In genomic region chr5:573206-573605, GRCh38 we compare ENCODE assay signal across 25 cellular contexts.
"Had no signal": no experiment of that assay in that cellular context is flagged by ENCODE, and none has a peak within 500 bp of the region (broad histone marks: within the 10 kb centered on the region; RNA-seq: fewer than 3 reads in every experiment).

No MANE protein-coding gene starts in this region.

- H3K9me3 ChIP-seq: colonic mucosa, prostate gland had no signal

- DNase-seq: colonic mucosa; effector CD8-positive, alpha-beta T cell; foreskin keratinocyte; heart left ventricle; hippocampal formation; kidney glomerular epithelial cell; left colon; left ventricle myocardium superior; lower lobe of right lung; natural killer cell; right cardiac atrium; spleen; stimulated activated CD4-positive, alpha-beta T cell treated with anti-CD3 and anti-CD28 coated beads, Interleukin-15, amount 100 ng/mL, for 24 hours; stimulated activated CD4-positive, alpha-beta T cell treated with anti-CD3 and anti-CD28 coated beads, Interleukin-2, amount 100 ng/mL, for 48 hours; stimulated activated naive B cell treated with anti-CD40 and anti-IgM and Interleukin-4, amounts not matched to agents 10 μg/mL and 1 μg/mL and 100 μg/mL, for 72 hours had no signal

- H3K4me1 Mint-ChIP-seq: natural killer cell, neural crest cell had no signal

- H3K4me3 Mint-ChIP-seq: dendritic cell treated with granulocyte-macrophage colony-stimulating factor and Interleukin-4, amounts not matched to agents 40 ng/mL and 50 ng/mL, for 4 days; natural killer cell; neural crest cell; stimulated activated naive B cell treated with anti-CD40 and anti-IgM and Interleukin-4, amounts not matched to agents 10 μg/mL and 1 μg/mL and 100 μg/mL, for 72 hours; stimulated activated naive CD8-positive, alpha-beta T cell treated with anti-CD3 and anti-CD28 coated beads, Interleukin-15, Interleukin-2, amounts not matched to agents 100 ng/mL and 50 ng/mL, for 24 hours had no signal

- H3K4me1 ChIP-seq: colonic mucosa, esophagus muscularis mucosa, foreskin keratinocyte, gastroesophageal sphincter, heart left ventricle, lower lobe of right lung, prostate gland, spleen, tibial nerve, upper lobe of left lung had no signal

- H3K4me3 ChIP-seq: colonic mucosa, esophagus muscularis mucosa, gastroesophageal sphincter, heart left ventricle, lower lobe of right lung, prostate gland, skin epidermis, spleen, thoracic aorta, tibial nerve, upper lobe of left lung had no signal

- H3K36me3 ChIP-seq: colonic mucosa, esophagus muscularis mucosa, gastroesophageal sphincter, heart left ventricle, lower lobe of right lung, prostate gland, spleen, thoracic aorta, tibial nerve, upper lobe of left lung had no signal

- ATAC-seq: foreskin keratinocyte; gastroesophageal sphincter; heart left ventricle; left colon; left ventricle myocardium superior; lower lobe of right lung; natural killer cell; right cardiac atrium; stimulated activated naive B cell treated with anti-CD40 and anti-IgM and Interleukin-4, amounts not matched to agents 10 μg/mL and 1 μg/mL and 100 μg/mL, for 72 hours had no signal

- H3K27ac ChIP-seq: colonic mucosa, esophagus muscularis mucosa, foreskin keratinocyte, gastroesophageal sphincter, heart left ventricle, lower lobe of right lung, prostate gland, skin epidermis, spleen, thoracic aorta, tibial nerve, upper lobe of left lung had no signal

- H3K27ac Mint-ChIP-seq: dendritic cell treated with granulocyte-macrophage colony-stimulating factor and Interleukin-4, amounts not matched to agents 40 ng/mL and 50 ng/mL, for 4 days; natural killer cell; stimulated activated naive B cell treated with anti-CD40 and anti-IgM and Interleukin-4, amounts not matched to agents 10 μg/mL and 1 μg/mL and 100 μg/mL, for 72 hours; stimulated activated naive CD8-positive, alpha-beta T cell treated with anti-CD3 and anti-CD28 coated beads, Interleukin-15, Interleukin-2, amounts not matched to agents 100 ng/mL and 50 ng/mL, for 24 hours had no signal

- H3K36me3 Mint-ChIP-seq: natural killer cell had no signal
